ENCODE assay signal across 24 cellular contexts in the genomic region with DNA sequence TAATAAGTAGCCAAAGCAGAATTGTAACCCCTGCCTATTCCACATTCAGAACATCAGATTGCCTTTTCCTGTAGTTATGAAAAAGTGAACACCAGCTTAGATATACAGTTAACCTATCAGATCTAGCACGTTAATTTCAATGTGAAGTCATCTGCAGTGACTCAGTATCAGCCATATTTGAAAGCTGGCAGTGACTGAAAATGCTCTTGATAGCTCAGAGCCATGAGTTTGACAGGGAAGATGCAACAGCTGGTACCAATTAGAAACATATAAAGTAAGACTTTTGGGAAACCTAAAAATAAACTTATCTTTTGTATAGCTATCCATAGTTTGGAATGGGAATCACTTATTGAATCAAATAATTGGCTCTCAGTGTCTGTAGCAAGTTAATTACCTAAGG.
"Had no signal": no experiment of that assay in that cellular context is flagged by ENCODE, and none has a peak within 500 bp of the region (broad histone marks: within the 10 kb centered on the region; RNA-seq: fewer than 3 reads in every experiment).

No MANE protein-coding gene starts in this region.

- H3K9me3 ChIP-seq: gastrocnemius medialis, left ventricle myocardium inferior, sigmoid colon, uterus had no signal

- H3K4me1 ChIP-seq: gastrocnemius medialis, left ventricle myocardium inferior, sigmoid colon, uterus had no signal

- H3K4me3 ChIP-seq: coronary artery, gastrocnemius medialis, left ventricle myocardium inferior, sigmoid colon, smooth muscle cell, uterus had no signal

- ATAC-seq: activated CD4-positive, alpha-beta T cell treated with anti-CD3 and anti-CD28 coated beads for 36 hours; gastrocnemius medialis; naive thymus-derived CD4-positive, alpha-beta T cell; stimulated activated naive B cell treated with anti-CD40 and anti-IgM and Interleukin-4, amounts not matched to agents 10 μg/mL and 1 μg/mL and 100 μg/mL, for 72 hours had no signal

- H3K27me3 ChIP-seq: gastrocnemius medialis, sigmoid colon, uterus had no signal

- H3K4me2 ChIP-seq: smooth muscle cell had no signal

- H3K36me3 ChIP-seq: gastrocnemius medialis, left ventricle myocardium inferior, sigmoid colon, uterus had no signal

- DNase-seq: activated B cell treated with CpG ODN at 0.5 μM for 24 hours; activated CD4-positive, alpha-beta T cell treated with anti-CD3 and anti-CD28 coated beads for 36 hours; activated CD4-positive, alpha-beta T cell treated with anti-CD3 and anti-CD28 coated beads, Interleukin-2, amount 50 U/mL, for 4 hours; activated CD8-positive, alpha-beta memory T cell treated with anti-CD3 and anti-CD28 coated beads for 24 hours; activated CD8-positive, alpha-beta memory T cell treated with anti-CD3 and anti-CD28 coated beads, Interleukin-2, amount 50 U/mL, for 48 hours; activated effector memory CD4-positive, alpha-beta T cell treated with Interleukin-2 at 50 U/mL for 16 hours; activated naive CD4-positive, alpha-beta T cell treated with anti-CD3 and anti-CD28 coated beads, Interleukin-2, amount 10 ng/mL, durations not matched to agents 7 days and 5 days; activated T-cell treated with anti-CD3 and anti-CD28 coated beads, Interleukin-2, amount 50 U/mL, for 48 hours; cerebellar nuclear complex; gastrocnemius medialis; head of caudate nucleus; hypothalamus; left ventricle myocardium inferior; naive thymus-derived CD4-positive, alpha-beta T cell; retina; sigmoid colon; stimulated activated CD4-positive, alpha-beta T cell treated with anti-CD3 and anti-CD28 coated beads, Interleukin-15, amount 100 ng/mL, for 24 hours; stimulated activated CD8-positive, alpha-beta memory T cell treated with anti-CD3 and anti-CD28 coated beads, Interleukin-4, amount 100 ng/mL, for 48 hours; stimulated activated naive B cell treated with anti-CD40 and anti-IgM and Interleukin-4, amounts not matched to agents 10 μg/mL and 1 μg/mL and 100 μg/mL, for 72 hours; T1000; trophoblast cell; uterus had no signal

- H3K27ac ChIP-seq: coronary artery, gastrocnemius medialis, left ventricle myocardium inferior, sigmoid colon, uterus had no signal
